In the genomic region with DNA sequence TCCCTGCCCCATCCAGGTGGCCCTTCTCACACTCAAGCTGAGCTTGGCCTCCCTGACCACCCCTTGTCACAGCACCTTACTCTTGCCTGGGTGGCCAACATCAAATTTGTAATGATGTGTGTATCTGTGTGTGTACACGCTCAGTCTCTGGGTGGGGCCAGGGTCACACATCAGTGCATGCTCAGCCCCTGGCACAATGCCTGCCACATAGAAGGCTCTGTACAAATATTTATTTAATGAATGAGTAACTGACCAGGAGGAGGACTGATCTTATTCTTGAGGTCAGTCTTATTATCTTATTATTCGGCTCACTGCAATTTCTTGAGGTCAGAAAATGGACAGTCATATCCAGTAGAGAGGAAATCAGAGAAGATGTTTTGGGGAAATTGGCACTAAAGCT, we compare ENCODE assay signal across 16 cellular contexts. TPM values are rescaled to one million over a fixed set of nuclear protein-coding genes. Genes with fewer than 3 reads are reported as not detected.
DNase-seq lines count a peak whose midpoint lies in the region; ATAC-seq, FAIRE-seq and TF ChIP-seq lines count a peak whose summit lies in the region.
"Had no signal": no experiment of that assay in that cellular context is flagged by ENCODE, and none has a peak within 500 bp of the region (broad histone marks: within the 10 kb centered on the region; RNA-seq: fewer than 3 reads in every experiment).

No MANE protein-coding gene starts in this region.

- H3K27me3 ChIP-seq in HUES6 (ENCODE audit: control insufficient read depth, insufficient read depth, low read length), result peaks cover 3% of the 10 kb centered on the region; the same call in 1 of the 2 replicates

- H3K9me3 ChIP-seq in HUES6 (ENCODE audit: control insufficient read depth, insufficient read depth, low read depth, low read length) (no peaks in the 10 kb centered on the region), kidney (ENCODE audit: control insufficient read depth in 1 of 2, low read length in 2 of 2) (no peaks in the 10 kb centered on the region)
- H3K9me3 ChIP-seq: HAP-1 had no signal

- H3K4me3 ChIP-seq in HUES6 (ENCODE audit: low read depth, low read length), result no peak overlapping the region
- H3K4me3 ChIP-seq in kidney (ENCODE audit: low read length in 2 of 2), result no peak overlapping the region
- H3K4me3 ChIP-seq: HAP-1 had no signal

- intact Hi-C loops in kidney (cut with DNase I), result no loop called here

- no peak for TF ChIP-seq CTCF in kidney (IDR thresholded peaks at IDR 0.05; ENCODE audit: borderline replicate concordance, extremely low read depth, insufficient read depth)

- in situ Hi-C loops in Caki2 (cut with HindIII; ENCODE audit: low pct_unique_long_range_greater_than_20kb, low sequenced_read_pairs), result no loop called here

- no peak overlapping the region for H3K27ac ChIP-seq in HUES6 (ENCODE audit: low read depth, low read length)
- no peak overlapping the region for H3K27ac ChIP-seq in kidney (ENCODE audit: low read depth in 2 of 2, low read length in 2 of 2)

- H3K4me1 ChIP-seq in HUES6 (ENCODE audit: control insufficient read depth, insufficient read depth, low read length) (peaks cover 35% of the 10 kb centered on the region), kidney (ENCODE audit: control insufficient read depth in 1 of 2, insufficient read depth in 1 of 2, low read depth in 1 of 2, low read length in 2 of 2) (peaks cover 0 to 2% of the 10 kb centered on the region in 2 donors)
- H3K4me1 ChIP-seq: HAP-1 had no signal

- DNase-seq in Caki2 (ENCODE audit: low read depth), result peak; percentile 89
- peak; percentile 73 for DNase-seq in amniotic epithelial cell (ENCODE audit: low read depth)
- peak; percentile 66 for DNase-seq in kidney
- no peak for DNase-seq in D341Med (ENCODE audit: low spot score)
- no peak for DNase-seq in T-helper 9 cell
- no peak for DNase-seq in NCI-H187 treated with DMSO at 0.1 percent for 48 hours (lab: John Stamatoyannopoulos, UW)
- DNase-seq: C1 segment of cervical spinal cord; left colon; natural killer cell; NCI-H526 treated with DMSO at 0.1 percent for 48 hours; stimulated activated CD4-positive, alpha-beta T cell treated with anti-CD3 and anti-CD28 coated beads, Interleukin-4, amount 100 ng/mL, for 4 hours; stimulated activated naive CD8-positive, alpha-beta T cell treated with anti-CD3 and anti-CD28 coated beads, Interleukin-15, Interleukin-2, amounts not matched to agents 100 U/mL and 50 U/mL, for 24 hours had no signal

- no peak for ATAC-seq in HG02884 (IDR thresholded peaks at IDR 0.05; ENCODE audit: unreplicated experiment)
- ATAC-seq: left colon; natural killer cell; stimulated activated naive CD8-positive, alpha-beta T cell treated with anti-CD3 and anti-CD28 coated beads, Interleukin-15, Interleukin-2, amounts not matched to agents 100 U/mL and 50 U/mL, for 24 hours; WTC11 had no signal

- H3K36me3 ChIP-seq in HUES6 (ENCODE audit: control insufficient read depth, insufficient read depth, low read length), result no peaks in the 10 kb centered on the region
- no peaks in the 10 kb centered on the region for H3K36me3 ChIP-seq in kidney (ENCODE audit: control insufficient read depth in 1 of 2, insufficient read depth in 2 of 2, low read length in 2 of 2)
- H3K36me3 ChIP-seq: HAP-1 had no signal

- H3K9ac ChIP-seq in HUES6 (ENCODE audit: low read length), result peak overlapping the region; percentile 28
- H3K9ac ChIP-seq in kidney (ENCODE audit: low read length in 2 of 2), result no peak overlapping the region

- no peak for FAIRE-seq in kidney (lab: Jason Lieb, UNC)

RNA-seq across cellular contexts. Expression of a gene that starts 41.3 kb away (rescaled TPM):
- total RNA-seq in Caki2 (2014; rRNA removed; shearing (Covaris generic); ENCODE audit: low replicate concordance), result not detected in 2 replicates
- not detected for total RNA-seq in kidney
- not detected for polyA plus RNA-seq in kidney (ENCODE audit: insufficient read depth, low read depth, low replicate concordance)
- total RNA-seq: natural killer cell, WTC11 had no signal

Comparison
In these comparisons a context has a peak if more than half of its experiments do, and no peak if none do; other contexts are left out.
1. DNase-seq: peak in Caki2 (single experiment), amniotic epithelial cell (single experiment) and kidney (single experiment); none in D341Med (single experiment), T-helper 9 cell (single experiment) and NCI-H187 treated with DMSO at 0.1 percent for 48 hours (single experiment).